In the genomic region with DNA sequence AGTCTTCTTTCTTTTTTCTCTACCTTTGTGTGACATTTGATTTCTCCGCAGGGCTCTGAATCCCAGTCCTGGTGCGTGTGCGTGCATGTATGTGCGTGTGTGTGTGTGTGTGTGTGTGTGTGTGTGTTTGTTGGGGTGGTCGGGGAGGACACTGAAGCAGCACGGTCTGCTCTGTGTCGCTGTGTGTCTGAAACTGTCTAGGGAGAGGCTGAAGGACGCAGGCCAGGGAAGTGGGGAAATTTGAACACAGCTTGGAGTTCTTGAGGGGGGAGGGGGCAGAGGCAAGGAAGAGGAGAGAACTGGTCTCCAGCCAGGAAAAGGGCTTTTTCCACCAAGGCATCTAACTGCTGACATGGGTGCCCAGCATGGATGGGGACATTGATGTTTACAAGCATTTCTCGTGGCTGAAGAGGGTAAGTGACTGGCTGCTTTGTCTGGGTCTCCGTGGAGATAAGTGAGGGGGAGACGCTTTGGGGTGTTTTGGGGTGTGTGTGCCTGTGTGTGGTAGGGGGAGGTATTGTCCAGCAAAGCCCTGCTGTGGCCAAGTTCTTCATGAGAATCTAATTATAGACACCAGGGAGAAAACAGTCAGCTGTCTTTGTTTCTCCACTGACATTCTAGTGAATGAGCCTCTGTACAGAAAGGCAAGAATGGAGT, we compare ENCODE assay signal across 8 cellular contexts.
A peak's percentile ranks its signal among the peaks of the same experiment; 100 is the strongest.
DNase-seq lines count a peak whose midpoint lies in the region; ATAC-seq, FAIRE-seq and TF ChIP-seq lines count a peak whose summit lies in the region.

No MANE protein-coding gene starts in this region.

- peak overlapping the region; percentile 56 for H3K27ac Mint-ChIP-seq in activated T-helper 2 cell treated with anti-CD3 and anti-CD28 coated beads, Interferon-gamma antibody, Interleukin-2, Interleukin-4, amounts not matched to agents 10 μg/mL and 5 μg/mL and 100 μg/mL, durations not matched to agents 14 hours and 24 hours and 36 hours

- H3K4me2 ChIP-seq in DND-41 (ENCODE audit: insufficient read depth, low read length): peak overlapping the region; percentile 48

- H3K4me3 Mint-ChIP-seq in activated T-helper 2 cell treated with anti-CD3 and anti-CD28 coated beads, Interferon-gamma antibody, Interleukin-2, Interleukin-4, amounts not matched to agents 10 μg/mL and 5 μg/mL and 100 μg/mL, durations not matched to agents 14 hours and 24 hours and 36 hours (ENCODE audit: low read depth): peak overlapping the region; percentile 10

- H3K27me3 Mint-ChIP-seq in activated T-helper 2 cell treated with anti-CD3 and anti-CD28 coated beads, Interferon-gamma antibody, Interleukin-2, Interleukin-4, amounts not matched to agents 10 μg/mL and 5 μg/mL and 100 μg/mL, durations not matched to agents 14 hours and 24 hours and 36 hours (ENCODE audit: low read depth): peaks cover 27% of the 10 kb centered on the region

- H3K9ac ChIP-seq in DND-41 (ENCODE audit: low read depth, low read length): 0 out of 2 replicates have a peak overlapping the region, but pooled peaks have one; percentile 11

- DNase-seq in DND-41: no peak
- no peak for DNase-seq in activated T-helper 2 cell treated with anti-CD3 and anti-CD28 coated beads, Interferon-gamma antibody, Interleukin-2, Interleukin-4, amounts not matched to agents 10 μg/mL and 5 μg/mL and 100 μg/mL, durations not matched to agents 14 hours and 24 hours and 36 hours (ENCODE audit: low spot score)
- DNase-seq in right cardiac atrium: peak; percentile 43 to 72 (median 66)
- peak; percentile 71 for DNase-seq in retina
- DNase-seq in cortex of kidney (lab: John Stamatoyannopoulos, UW): no peak
- DNase-seq in HTR-8/SVneo (ENCODE audit: insufficient read length, low spot score): no peak
- DNase-seq in activated effector memory CD4-positive, alpha-beta T cell treated with anti-CD3 and anti-CD28 coated beads, Interleukin-2, amount 50 U/mL, for 16 hours: no peak

- intact Hi-C loops in activated T-helper 2 cell treated with anti-CD3 and anti-CD28 coated beads, Interferon-gamma antibody, Interleukin-2, Interleukin-4, amounts not matched to agents 10 μg/mL and 5 μg/mL and 100 μg/mL, durations not matched to agents 14 hours and 24 hours and 36 hours (cut with micrococcal nuclease): no loop called here
- intact Hi-C loops in right cardiac atrium (cut with DNase I): loop anchor here in 1 of 4 donors (10.0 kb wide), 1 partner anchor 63 kb away; a partner anchor contains a TSS

- no peaks in the 10 kb centered on the region for H3K36me3 Mint-ChIP-seq in activated T-helper 2 cell treated with anti-CD3 and anti-CD28 coated beads, Interferon-gamma antibody, Interleukin-2, Interleukin-4, amounts not matched to agents 10 μg/mL and 5 μg/mL and 100 μg/mL, durations not matched to agents 14 hours and 24 hours and 36 hours (ENCODE audit: low read depth)

- H3K36me3 ChIP-seq in DND-41 (ENCODE audit: insufficient read depth, low read length): no peaks in the 10 kb centered on the region

- no peak for TF ChIP-seq CTCF in DND-41 (IDR thresholded peaks at IDR 0.05; ENCODE audit: borderline replicate concordance, extremely low read depth, low read length, poor library complexity, severe bottlenecking)

- no peaks in the 10 kb centered on the region for H3K9me3 ChIP-seq in DND-41 (ENCODE audit: insufficient read depth, low read length, severe bottlenecking)
- H3K9me3 ChIP-seq in right cardiac atrium (ENCODE audit: control insufficient read depth, low read length): no peaks in the 10 kb centered on the region

- WGBS in right cardiac atrium: 9% methylated on average over 11 of the region's 11 CpGs

- FAIRE-seq in HTR-8/SVneo (lab: Jason Lieb, UNC): no peak

- peaks cover 41% of the 10 kb centered on the region for H3K27me3 ChIP-seq in DND-41 (ENCODE audit: insufficient read depth, low read length, poor library complexity)
- H3K27me3 ChIP-seq in right cardiac atrium (ENCODE audit: control insufficient read depth, insufficient read depth): no peaks in the 10 kb centered on the region

- H3K4me1 ChIP-seq in DND-41 (ENCODE audit: insufficient read depth, low read length) (peaks cover 33% of the 10 kb centered on the region), right cardiac atrium (ENCODE audit: control insufficient read depth, insufficient read depth, low read length) (peaks cover 21% of the 10 kb centered on the region)

- H4K20me1 ChIP-seq in DND-41 (ENCODE audit: insufficient read depth, low read length): no peaks in the 10 kb centered on the region; the same call in 1 of the 2 replicates

- H3K4me3 ChIP-seq in DND-41 (ENCODE audit: low read depth in 1 of 2, low read length in 2 of 2) (peak overlapping the region in 1 of 2 experiments; percentile 24; a peak in 1 of 4 replicates), right cardiac atrium (ENCODE audit: low read length) (peak overlapping the region; percentile 33)

- H3K79me2 ChIP-seq in DND-41 (ENCODE audit: insufficient read depth, low read length): no peaks in the 10 kb centered on the region

- H3K9me3 Mint-ChIP-seq in activated T-helper 2 cell treated with anti-CD3 and anti-CD28 coated beads, Interferon-gamma antibody, Interleukin-2, Interleukin-4, amounts not matched to agents 10 μg/mL and 5 μg/mL and 100 μg/mL, durations not matched to agents 14 hours and 24 hours and 36 hours: no peaks in the 10 kb centered on the region

- H3K4me1 Mint-ChIP-seq in activated T-helper 2 cell treated with anti-CD3 and anti-CD28 coated beads, Interferon-gamma antibody, Interleukin-2, Interleukin-4, amounts not matched to agents 10 μg/mL and 5 μg/mL and 100 μg/mL, durations not matched to agents 14 hours and 24 hours and 36 hours (ENCODE audit: low read depth): peaks cover 24% of the 10 kb centered on the region

- H3K27ac ChIP-seq in DND-41 (ENCODE audit: low read length) (0 out of 2 replicates have a peak overlapping the region, but pooled peaks have one; percentile 12), right cardiac atrium (ENCODE audit: low read length) (peak overlapping the region; percentile 59)

- ATAC-seq in DND-41 (ENCODE audit: insufficient read depth, low read depth) (no peak), right cardiac atrium (peak; percentile 57 to 63), HG03280 (IDR thresholded peaks at IDR 0.05; ENCODE audit: unreplicated experiment) (no peak)

- peak overlapping the region; percentile 49; the same call in 1 of the 2 replicates for H2AFZ ChIP-seq in DND-41 (ENCODE audit: low read depth, low read length)

Comparison
In these comparisons a context has a peak if more than half of its experiments do, and no peak if none do; other contexts are left out.
1. ATAC-seq: peak in right cardiac atrium (2 of 2); none in DND-41 (single experiment) and HG03280 (single experiment).
2. DNase-seq: peak in right cardiac atrium (3 of 3) and retina (single experiment); none in DND-41 (single experiment), activated T-helper 2 cell treated with anti-CD3 and anti-CD28 coated beads, Interferon-gamma antibody, Interleukin-2, Interleukin-4, amounts not matched to agents 10 μg/mL and 5 μg/mL and 100 μg/mL, durations not matched to agents 14 hours and 24 hours and 36 hours (single experiment), cortex of kidney (single experiment), HTR-8/SVneo (single experiment) and activated effector memory CD4-positive, alpha-beta T cell treated with anti-CD3 and anti-CD28 coated beads, Interleukin-2, amount 50 U/mL, for 16 hours (single experiment).